In the genomic region with DNA sequence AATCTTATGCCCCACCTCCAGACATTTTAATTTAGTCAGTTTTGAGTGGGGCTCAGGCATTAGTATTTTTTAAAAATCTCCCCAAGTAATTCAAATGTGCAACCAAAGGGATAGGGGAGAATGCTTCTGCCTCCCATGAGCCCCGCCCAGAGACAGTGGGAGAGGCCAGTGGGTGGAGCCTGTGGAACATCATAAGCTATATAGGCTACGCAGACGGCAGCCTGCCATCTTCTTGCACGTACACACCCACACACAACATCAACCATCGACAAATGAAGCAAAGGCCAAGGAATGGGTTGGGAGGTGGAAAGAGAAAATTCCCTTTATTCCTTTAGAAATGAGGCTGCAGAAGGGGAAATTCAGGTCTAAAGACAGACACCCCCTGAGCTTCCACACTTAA, we compare ENCODE assay signal across 17 cellular contexts. TPM values are rescaled to one million over a fixed set of nuclear protein-coding genes. Genes with fewer than 3 reads are reported as not detected.
DNase-seq lines count a peak whose midpoint lies in the region; ATAC-seq and TF ChIP-seq lines count a peak whose summit lies in the region.
"Had no signal": no experiment of that assay in that cellular context is flagged by ENCODE, and none has a peak within 500 bp of the region (broad histone marks: within the 10 kb centered on the region; RNA-seq: fewer than 3 reads in every experiment).

No MANE protein-coding gene starts in this region.

- H3K4me3 ChIP-seq in breast epithelium (no peak overlapping the region), esophagus (ENCODE audit: low read depth in 1 of 2, low read length in 2 of 2) (no peak overlapping the region), sigmoid colon (no peak overlapping the region)
- H3K4me3 ChIP-seq: BLaER1 treated with 17β-estradiol and CSF1 and Interleukin-3, amounts not matched to agents 10 nM and 100 nM; left lung; MG63 had no signal

- no peak for ATAC-seq in GM21360 (IDR thresholded peaks at IDR 0.05; ENCODE audit: unreplicated experiment)
- ATAC-seq: HepG2, left lung had no signal

- H3K27ac ChIP-seq in breast epithelium, result peak overlapping the region; percentile 64 to 83
- H3K27ac ChIP-seq in esophagus (ENCODE audit: low read depth in 2 of 2, low read length in 1 of 2), result peak overlapping the region; percentile 58 to 81
- peak overlapping the region; percentile 76 to 99 (median 78) for H3K27ac ChIP-seq in sigmoid colon
- H3K27ac ChIP-seq: BLaER1 treated with 17β-estradiol and CSF1 and Interleukin-3, amounts not matched to agents 10 nM and 100 nM had no signal

- no peaks in the 10 kb centered on the region for H3K36me3 ChIP-seq in breast epithelium
- no peaks in the 10 kb centered on the region for H3K36me3 ChIP-seq in esophagus (ENCODE audit: control insufficient read depth in 2 of 2, insufficient read depth in 2 of 2, low read length in 1 of 2)
- no peaks in the 10 kb centered on the region for H3K36me3 ChIP-seq in sigmoid colon
- H3K36me3 ChIP-seq: left lung, MG63 had no signal

- no peak for TF ChIP-seq POLR2A in breast epithelium (IDR thresholded peaks at IDR 0.05)
- TF ChIP-seq POLR2A in sigmoid colon (IDR thresholded peaks at IDR 0.05), result no peak

- H3K9me3 Mint-ChIP-seq in MCF 10A (ENCODE audit: unreplicated experiment), result no peaks in the 10 kb centered on the region
- no peaks in the 10 kb centered on the region for H3K9me3 Mint-ChIP-seq in type B pancreatic cell
- no peaks in the 10 kb centered on the region for H3K9me3 Mint-ChIP-seq in activated T-helper 1 cell treated with anti-CD3 and anti-CD28 coated beads, Interleukin-12 subunit alpha, Interleukin-12 subunit beta, Interleukin-2, Interleukin-4 antibody, amounts not matched to agents 30 ng/mL and 10 ng/mL and 1 ng/mL, durations not matched to agents 14 hours and 24 hours and 36 hours

- H3K4me1 Mint-ChIP-seq in MCF 10A (ENCODE audit: insufficient read depth, unreplicated experiment) (peaks cover 29% of the 10 kb centered on the region), type B pancreatic cell (ENCODE audit: unreplicated experiment) (peaks cover 42% of the 10 kb centered on the region)
- H3K4me1 Mint-ChIP-seq in activated T-helper 1 cell treated with anti-CD3 and anti-CD28 coated beads, Interleukin-12 subunit alpha, Interleukin-12 subunit beta, Interleukin-2, Interleukin-4 antibody, amounts not matched to agents 30 ng/mL and 10 ng/mL and 1 ng/mL, durations not matched to agents 14 hours and 24 hours and 36 hours (ENCODE audit: low read depth), result no peaks in the 10 kb centered on the region

- H3K27me3 Mint-ChIP-seq in MCF 10A (ENCODE audit: insufficient read depth, unreplicated experiment) (no peaks in the 10 kb centered on the region), type B pancreatic cell (no peaks in the 10 kb centered on the region)
- no peaks in the 10 kb centered on the region for H3K27me3 Mint-ChIP-seq in activated T-helper 1 cell treated with anti-CD3 and anti-CD28 coated beads, Interleukin-12 subunit alpha, Interleukin-12 subunit beta, Interleukin-2, Interleukin-4 antibody, amounts not matched to agents 30 ng/mL and 10 ng/mL and 1 ng/mL, durations not matched to agents 14 hours and 24 hours and 36 hours (ENCODE audit: insufficient read depth)

- H3K36me3 Mint-ChIP-seq in MCF 10A (ENCODE audit: insufficient read depth, unreplicated experiment) (peaks cover 11% of the 10 kb centered on the region), type B pancreatic cell (peaks cover 43% of the 10 kb centered on the region)
- peaks cover 9% of the 10 kb centered on the region for H3K36me3 Mint-ChIP-seq in activated T-helper 1 cell treated with anti-CD3 and anti-CD28 coated beads, Interleukin-12 subunit alpha, Interleukin-12 subunit beta, Interleukin-2, Interleukin-4 antibody, amounts not matched to agents 30 ng/mL and 10 ng/mL and 1 ng/mL, durations not matched to agents 14 hours and 24 hours and 36 hours (ENCODE audit: low read depth)

- H3K27me3 ChIP-seq in breast epithelium (no peaks in the 10 kb centered on the region), esophagus (ENCODE audit: control insufficient read depth in 1 of 2, insufficient read depth in 2 of 2, low read length in 2 of 2) (no peaks in the 10 kb centered on the region), sigmoid colon (no peaks in the 10 kb centered on the region)
- H3K27me3 ChIP-seq: BLaER1 treated with 17β-estradiol and CSF1 and Interleukin-3, amounts not matched to agents 10 nM and 100 nM; left lung; MG63 had no signal

- no TSS peak for BruUV-seq in MCF 10A (replicated peaks; lab: Mats Ljungman, UMichigan)

- H3K4me3 Mint-ChIP-seq in MCF 10A (ENCODE audit: unreplicated experiment) (no peak overlapping the region), type B pancreatic cell (peak overlapping the region; percentile 39)
- no peak overlapping the region for H3K4me3 Mint-ChIP-seq in activated T-helper 1 cell treated with anti-CD3 and anti-CD28 coated beads, Interleukin-12 subunit alpha, Interleukin-12 subunit beta, Interleukin-2, Interleukin-4 antibody, amounts not matched to agents 30 ng/mL and 10 ng/mL and 1 ng/mL, durations not matched to agents 14 hours and 24 hours and 36 hours

- CTCF ChIA-PET in MCF 10A (lab: Yijun Ruan, JAX), result interaction anchor here (3.0 kb wide), 1 partner anchor 24 kb away, joined by 18 read pairs; a partner anchor contains a TSS

- WGBS in esophagus, 2 donors, result 59 to 73% methylated on average over 5 of the region's 5 CpGs
- 73 to 75% methylated on average over 5 of the region's 5 CpGs for WGBS in sigmoid colon, 2 donors

- TF ChIP-seq EP300 in sigmoid colon (IDR thresholded peaks at IDR 0.05), result no peak

- DNase-seq in breast epithelium (ENCODE audit: low spot score in 2 of 2) (no peak), MCF 10A (ENCODE audit: unreplicated experiment) (no peak), sigmoid colon (no peak), type B pancreatic cell (ENCODE audit: extremely low spot score, unreplicated experiment) (no peak), DMS53 treated with DMSO at 0.1 percent for 48 hours (lab: John Stamatoyannopoulos, UW; ENCODE audit: unreplicated experiment) (no peak)
- DNase-seq in activated T-helper 1 cell treated with anti-CD3 and anti-CD28 coated beads, Interleukin-12 subunit alpha, Interleukin-12 subunit beta, Interleukin-2, Interleukin-4 antibody, amounts not matched to agents 30 ng/mL and 10 ng/mL and 1 ng/mL, durations not matched to agents 14 hours and 24 hours and 36 hours (ENCODE audit: low spot score), result no peak
- DNase-seq: activated CD4-positive, alpha-beta T cell treated with anti-CD3 and anti-CD28 coated beads, Interleukin-2, amount 50 U/mL, for 1 hour; GF-D8; left lung; MG63; NCI-H146; NCI-H2227 treated with DMSO at 0.1 percent for 48 hours; stimulated activated CD4-positive, alpha-beta T cell treated with anti-CD3 and anti-CD28 coated beads, Interleukin-4, amount 100 ng/mL, for 1 hour had no signal

- H3K9me3 ChIP-seq in breast epithelium, result no peaks in the 10 kb centered on the region
- H3K9me3 ChIP-seq in esophagus (ENCODE audit: control insufficient read depth in 2 of 2, insufficient read depth in 1 of 2, low read depth in 1 of 2, low read length in 1 of 2), result no peaks in the 10 kb centered on the region
- no peaks in the 10 kb centered on the region for H3K9me3 ChIP-seq in sigmoid colon
- H3K9me3 ChIP-seq: left lung, MG63 had no signal

- no peak overlapping the region for H3K27ac Mint-ChIP-seq in MCF 10A (ENCODE audit: low read depth, unreplicated experiment)
- no peak overlapping the region for H3K27ac Mint-ChIP-seq in type B pancreatic cell
- no peak overlapping the region for H3K27ac Mint-ChIP-seq in activated T-helper 1 cell treated with anti-CD3 and anti-CD28 coated beads, Interleukin-12 subunit alpha, Interleukin-12 subunit beta, Interleukin-2, Interleukin-4 antibody, amounts not matched to agents 30 ng/mL and 10 ng/mL and 1 ng/mL, durations not matched to agents 14 hours and 24 hours and 36 hours

- no peak for TF ChIP-seq CTCF in breast epithelium (IDR thresholded peaks at IDR 0.05)
- TF ChIP-seq CTCF in MCF 10A (IDR thresholded peaks at IDR 0.05; ENCODE audit: unreplicated experiment), result no peak
- no peak for TF ChIP-seq CTCF in sigmoid colon (IDR thresholded peaks at IDR 0.05)
- no peak for TF ChIP-seq CTCF in type B pancreatic cell (conservative IDR thresholded peaks at IDR 0.05)

- intact Hi-C loops in breast epithelium (cut with DNase I; ENCODE audit: low total_unique reads) (no loop called here), MCF 10A (cut with micrococcal nuclease) (no loop called here), sigmoid colon (cut with DNase I) (no loop called here)
- intact Hi-C loops in activated T-helper 1 cell treated with anti-CD3 and anti-CD28 coated beads, Interleukin-12 subunit alpha, Interleukin-12 subunit beta, Interleukin-2, Interleukin-4 antibody, amounts not matched to agents 30 ng/mL and 10 ng/mL and 1 ng/mL, durations not matched to agents 14 hours and 24 hours and 36 hours (cut with micrococcal nuclease), result no loop called here

- POLR2A ChIA-PET in MCF 10A (lab: Yijun Ruan, JAX), result no interaction called here

- H3K4me1 ChIP-seq in breast epithelium (peaks cover 12 to 23% of the 10 kb centered on the region in 2 donors), esophagus (ENCODE audit: control insufficient read depth in 2 of 2, insufficient read depth in 2 of 2, low read length in 1 of 2) (peaks cover 5 to 17% of the 10 kb centered on the region in 2 donors), sigmoid colon (peaks cover 0 to 97% (median 86%) of the 10 kb centered on the region in 4 donors)

RNA-seq across cellular contexts. Expression of a gene that starts 25.2 kb away (rescaled TPM):
- 10 to 100 TPM; 23.0 to 46.5 (median 40.5) TPM for total RNA-seq in breast epithelium
- total RNA-seq in MCF 10A (2022), result 74.2 and 79.4 TPM in 2 replicates
- polyA plus RNA-seq in esophagus, result 1 to 10 TPM; 4.9 to 7.3 TPM
- 10 to 100 TPM; 26.0 to 41.3 (median 30.2) TPM for total RNA-seq in sigmoid colon
- 10 to 100 TPM in 1 of 3 donors, 1 to 10 TPM in 2; 3.0 to 15.6 (median 4.4) TPM for polyA plus RNA-seq in sigmoid colon
- 85.8 and 173 TPM in 2 replicates for total RNA-seq in type B pancreatic cell (ENCODE audit: low replicate concordance)
- total RNA-seq in activated T-helper 1 cell treated with anti-CD3 and anti-CD28 coated beads, Interleukin-12 subunit alpha, Interleukin-12 subunit beta, Interleukin-2, Interleukin-4 antibody, amounts not matched to agents 30 ng/mL and 10 ng/mL and 1 ng/mL, durations not matched to agents 14 hours and 24 hours and 36 hours, result 61.6 and 61.8 TPM in 2 replicates
